ENCODE assay signal across 8 cellular contexts in genomic region chr5:79513519-79514390, GRCh38. TPM values are rescaled to one million over a fixed set of nuclear protein-coding genes. Genes with fewer than 3 reads are reported as not detected.
DNase-seq lines count a peak whose midpoint lies in the region; ATAC-seq and TF ChIP-seq lines count a peak whose summit lies in the region.

Gene HOMER1 (minus strand): TSS chr5:79514134. CDS start chr5:79512774, 1,360 bp downstream.

- CTCF ChIA-PET in activated CD4-positive, alpha-beta T cell treated with anti-CD3 and anti-CD28 coated beads for 36 hours (lab: Charles Lee), result interaction anchor here (0.6 to 1.6 kb wide), 5 partner anchors 32 to 381 kb away, joined by 3 read pairs; no protein-coding TSS in a partner anchor

- peak within 1 kb of the TSS; percentile 93 for H3K4me3 Mint-ChIP-seq in activated CD4-positive, alpha-beta T cell treated with anti-CD3 and anti-CD28 coated beads for 36 hours
- H3K4me3 Mint-ChIP-seq in chondrocyte (ENCODE audit: unreplicated experiment), result peak within 1 kb of the TSS; percentile 95

- POLR2A ChIA-PET in activated CD4-positive, alpha-beta T cell treated with anti-CD3 and anti-CD28 coated beads for 36 hours (lab: Charles Lee), result no interaction called here

- ATAC-seq in GM18508 (IDR thresholded peaks at IDR 0.05; ENCODE audit: insufficient read depth, unreplicated experiment), result peak; percentile 30
- peak; percentile 67 for ATAC-seq in HG03039 (IDR thresholded peaks at IDR 0.05; ENCODE audit: unreplicated experiment)
- ATAC-seq in activated CD4-positive, alpha-beta T cell treated with anti-CD3 and anti-CD28 coated beads for 36 hours, result peak; percentile 68

- TF ChIP-seq CTCF in chondrocyte (IDR thresholded peaks at IDR 0.05), result peak; percentile 48

- peak within 1 kb of the TSS; percentile 96 for H3K27ac ChIP-seq in layer of hippocampus (ENCODE audit: low read depth, low read length)

- H3K27me3 Mint-ChIP-seq in activated CD4-positive, alpha-beta T cell treated with anti-CD3 and anti-CD28 coated beads for 36 hours, result peaks cover 15% of the 10 kb centered on the region
- no peaks in the 10 kb centered on the region for H3K27me3 Mint-ChIP-seq in chondrocyte (ENCODE audit: low read depth)

- no peaks in the 10 kb centered on the region for H3K27me3 ChIP-seq in layer of hippocampus (ENCODE audit: control insufficient read depth, insufficient read depth, low read length)

- H3K27ac Mint-ChIP-seq in activated CD4-positive, alpha-beta T cell treated with anti-CD3 and anti-CD28 coated beads for 36 hours, result peak within 1 kb of the TSS; percentile 97
- H3K27ac Mint-ChIP-seq in chondrocyte (ENCODE audit: unreplicated experiment), result peak within 1 kb of the TSS; percentile 99

- intact Hi-C loops in activated CD4-positive, alpha-beta T cell treated with anti-CD3 and anti-CD28 coated beads for 36 hours (cut with DNase I, micrococcal nuclease), result loop anchor here (1.0 to 5.0 kb wide), 12 partner anchors 47 to 1881 kb away; partner anchors contain the start of genes ARSB (in 2 of the 2), MTX3 (in 2 of the 2), TENT2 (in 2 of the 2) and ZFYVE16 (in 2 of the 2)

- no peaks in the 10 kb centered on the region for H3K9me3 Mint-ChIP-seq in activated CD4-positive, alpha-beta T cell treated with anti-CD3 and anti-CD28 coated beads for 36 hours (ENCODE audit: low read depth)
- no peaks in the 10 kb centered on the region for H3K9me3 Mint-ChIP-seq in chondrocyte (ENCODE audit: low read depth)

- DNase-seq in A172 (ENCODE audit: low spot score) (peak; percentile 67), NCI-H2227 (lab: John Stamatoyannopoulos, UW; ENCODE audit: unreplicated experiment) (peak; percentile 84), chondrocyte (ENCODE audit: low spot score) (peak; percentile 92)
- DNase-seq in activated CD4-positive, alpha-beta T cell treated with anti-CD3 and anti-CD28 coated beads for 36 hours, result peak; percentile 86
- DNase-seq in stimulated activated CD4-positive, alpha-beta T cell treated with anti-CD3 and anti-CD28 coated beads, Interleukin-1b, Interleukin-23, amount 100 ng/mL, for 48 hours, result peak; percentile 66

- peaks cover 42% of the 10 kb centered on the region for H3K4me1 Mint-ChIP-seq in activated CD4-positive, alpha-beta T cell treated with anti-CD3 and anti-CD28 coated beads for 36 hours
- H3K4me1 Mint-ChIP-seq in chondrocyte (ENCODE audit: low read depth), result peaks cover 45% of the 10 kb centered on the region

- H3K36me3 Mint-ChIP-seq in activated CD4-positive, alpha-beta T cell treated with anti-CD3 and anti-CD28 coated beads for 36 hours (ENCODE audit: low read depth), result no peaks in the 10 kb centered on the region
- no peaks in the 10 kb centered on the region for H3K36me3 Mint-ChIP-seq in chondrocyte (ENCODE audit: low read depth)

RNA-seq across cellular contexts. Expression of gene HOMER1, which starts in this region (rescaled TPM):
- 10.3 and 11.0 TPM in 2 replicates for total RNA-seq in A172 (2014; rRNA removed; shearing (Covaris generic))
- 10 to 100 TPM; 11.1 to 15.1 TPM for total RNA-seq in activated CD4-positive, alpha-beta T cell treated with anti-CD3 and anti-CD28 coated beads for 36 hours
- total RNA-seq in chondrocyte, result 14.3 to 19.1 TPM (median 15.8 TPM) in 3 replicates

Comparison
In these comparisons a context has a peak if more than half of its experiments do, and no peak if none do; other contexts are left out.
1. Peak in every context shown above with its lines: DNase-seq, ATAC-seq and H3K27ac ChIP-seq.